In the genomic region with DNA sequence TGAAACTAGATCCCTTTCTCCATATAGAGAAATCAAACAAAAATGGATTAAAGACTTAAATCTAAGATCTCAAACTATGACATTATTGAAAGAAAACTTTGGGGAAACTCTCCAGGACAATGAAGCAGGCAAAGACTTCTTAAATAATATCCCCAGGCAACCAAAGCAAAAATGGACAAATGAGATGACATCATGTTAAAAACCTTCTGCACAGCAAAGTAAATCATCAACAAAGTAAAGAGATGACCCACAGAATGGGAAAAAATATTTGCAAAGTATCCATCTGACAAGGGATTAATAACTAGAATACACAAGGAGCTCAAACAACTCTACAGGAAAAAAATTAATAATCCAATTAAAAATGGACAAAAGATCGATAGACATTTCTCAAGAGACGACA, we compare ENCODE assay signal across 13 cellular contexts.
DNase-seq lines count a peak whose midpoint lies in the region; ATAC-seq and TF ChIP-seq lines count a peak whose summit lies in the region.
"Had no signal": no experiment of that assay in that cellular context is flagged by ENCODE, and none has a peak within 500 bp of the region (broad histone marks: within the 10 kb centered on the region; RNA-seq: fewer than 3 reads in every experiment).

No MANE protein-coding gene starts in this region.

- no peak overlapping the region for H3K4me3 ChIP-seq in AG04449 (ENCODE audit: low read depth, low read length)
- H3K4me3 ChIP-seq in HEK293 (ENCODE audit: low read depth, low read length): no peak overlapping the region
- H3K4me3 ChIP-seq in gastroesophageal sphincter: no peak overlapping the region
- H3K4me3 ChIP-seq: BLaER1 treated with 17β-estradiol and CSF1 and Interleukin-3, amounts not matched to agents 10 nM and 100 nM; GM23338 had no signal

- H3K27ac ChIP-seq in HEK293 (ENCODE audit: extremely low read depth, low read depth, low read length): no peak overlapping the region
- H3K27ac ChIP-seq in gastroesophageal sphincter: no peak overlapping the region
- H3K27ac ChIP-seq: BLaER1 treated with 17β-estradiol and CSF1 and Interleukin-3, amounts not matched to agents 10 nM and 100 nM had no signal

- no peaks in the 10 kb centered on the region for H3K9me3 ChIP-seq in HEK293 (ENCODE audit: control insufficient read depth, insufficient read depth, low read depth, low read length)
- H3K9me3 ChIP-seq in gastroesophageal sphincter: no peaks in the 10 kb centered on the region
- H3K9me3 ChIP-seq: BLaER1 treated with 17β-estradiol and CSF1 and Interleukin-3, amounts not matched to agents 10 nM and 100 nM had no signal

- TF ChIP-seq POLR2A in gastroesophageal sphincter (IDR thresholded peaks at IDR 0.05): no peak

- intact Hi-C loops in activated CD4-positive, alpha-beta T cell treated with anti-CD3 and anti-CD28 coated beads for 36 hours (cut with DNase I, micrococcal nuclease): no loop called here

- H3K36me3 ChIP-seq in HEK293 (ENCODE audit: control insufficient read depth in 2 of 2, insufficient read depth in 1 of 2, low read length in 2 of 2) (peaks cover 0 to 13% of the 10 kb centered on the region in 2 experiments; a peak in 2 of 3 replicates), gastroesophageal sphincter (peaks cover 0 to 67% of the 10 kb centered on the region in 2 donors)

- 91 to 96% methylated on average over 2 of the region's 2 CpGs for WGBS in gastroesophageal sphincter (ENCODE audit: low coverage in 1 of 2), 2 donors

- H3K4me1 ChIP-seq in HEK293 (ENCODE audit: control insufficient read depth, insufficient read depth, low read length) (no peaks in the 10 kb centered on the region), gastroesophageal sphincter (no peaks in the 10 kb centered on the region)
- H3K4me1 ChIP-seq: BLaER1 treated with 17β-estradiol and CSF1 and Interleukin-3, amounts not matched to agents 10 nM and 100 nM had no signal

- DNase-seq in AG04449 (ENCODE audit: low read depth, low spot score) (peak; percentile 3), glomerular visceral epithelial cell (ENCODE audit: extremely low spot score) (peak; percentile 4), mesothelial cell of epicardium (ENCODE audit: low spot score in 2 of 2, unreplicated experiment in 2 of 2) (no peak), inferior parietal cortex (ENCODE audit: extremely low spot score) (no peak)
- DNase-seq in activated CD4-positive, alpha-beta T cell treated with anti-CD3 and anti-CD28 coated beads for 36 hours: no peak
- DNase-seq: 8988T; CD4-positive, CD25-positive, alpha-beta regulatory T cell; DMS53; H7 had no signal

- no peak overlapping the region for H3K4me3 Mint-ChIP-seq in mesothelial cell of epicardium
- H3K4me3 Mint-ChIP-seq in activated CD4-positive, alpha-beta T cell treated with anti-CD3 and anti-CD28 coated beads for 36 hours: no peak overlapping the region
- H3K4me3 Mint-ChIP-seq: CD4-positive, CD25-positive, alpha-beta regulatory T cell; GM23338 had no signal

- H3K36me3 Mint-ChIP-seq in mesothelial cell of epicardium: peaks cover 66% of the 10 kb centered on the region
- peaks cover 33% of the 10 kb centered on the region for H3K36me3 Mint-ChIP-seq in activated CD4-positive, alpha-beta T cell treated with anti-CD3 and anti-CD28 coated beads for 36 hours (ENCODE audit: low read depth)

- peaks cover 36% of the 10 kb centered on the region for H3K9me3 Mint-ChIP-seq in mesothelial cell of epicardium
- H3K9me3 Mint-ChIP-seq in activated CD4-positive, alpha-beta T cell treated with anti-CD3 and anti-CD28 coated beads for 36 hours (ENCODE audit: low read depth): no peaks in the 10 kb centered on the region
- H3K9me3 Mint-ChIP-seq: GM23338 had no signal

- no peaks in the 10 kb centered on the region for H3K27me3 ChIP-seq in gastroesophageal sphincter
- H3K27me3 ChIP-seq: BLaER1 treated with 17β-estradiol and CSF1 and Interleukin-3, amounts not matched to agents 10 nM and 100 nM had no signal

- peak overlapping the region; percentile 9 for H3K27ac Mint-ChIP-seq in mesothelial cell of epicardium
- no peak overlapping the region for H3K27ac Mint-ChIP-seq in activated CD4-positive, alpha-beta T cell treated with anti-CD3 and anti-CD28 coated beads for 36 hours
- H3K27ac Mint-ChIP-seq: CD4-positive, CD25-positive, alpha-beta regulatory T cell; GM23338 had no signal

- peaks cover 4% of the 10 kb centered on the region for H3K4me1 Mint-ChIP-seq in mesothelial cell of epicardium
- peaks cover 8% of the 10 kb centered on the region for H3K4me1 Mint-ChIP-seq in activated CD4-positive, alpha-beta T cell treated with anti-CD3 and anti-CD28 coated beads for 36 hours
- H3K4me1 Mint-ChIP-seq: GM23338 had no signal

- POLR2A ChIA-PET in AG04449 (lab: Yijun Ruan, JAX): no interaction called here
- POLR2A ChIA-PET in HEK293 (lab: Yijun Ruan, JAX): no interaction called here
- POLR2A ChIA-PET in activated CD4-positive, alpha-beta T cell treated with anti-CD3 and anti-CD28 coated beads for 36 hours (lab: Charles Lee): no interaction called here

- no peak for TF ChIP-seq EP300 in gastroesophageal sphincter (IDR thresholded peaks at IDR 0.05)

- H3K27me3 Mint-ChIP-seq in mesothelial cell of epicardium (ENCODE audit: low read depth): no peaks in the 10 kb centered on the region
- no peaks in the 10 kb centered on the region for H3K27me3 Mint-ChIP-seq in activated CD4-positive, alpha-beta T cell treated with anti-CD3 and anti-CD28 coated beads for 36 hours
- H3K27me3 Mint-ChIP-seq: CD4-positive, CD25-positive, alpha-beta regulatory T cell had no signal

- CTCF ChIA-PET in AG04449 (lab: Yijun Ruan, JAX): no interaction called here
- CTCF ChIA-PET in HEK293 (lab: Yijun Ruan, JAX): no interaction called here
- CTCF ChIA-PET in activated CD4-positive, alpha-beta T cell treated with anti-CD3 and anti-CD28 coated beads for 36 hours (lab: Charles Lee): no interaction called here

- TF ChIP-seq CTCF in AG04449 (IDR thresholded peaks at IDR 0.05; ENCODE audit: insufficient read depth, low read length, missing control alignments) (no peak), HEK293 (tag by site-specific recombination; IDR thresholded peaks at IDR 0.05) (no peak), mesothelial cell of epicardium (IDR thresholded peaks at IDR 0.05; ENCODE audit: unreplicated experiment) (no peak), gastroesophageal sphincter (IDR thresholded peaks at IDR 0.05) (no peak)

- no peak for ATAC-seq in gastroesophageal sphincter
- ATAC-seq in activated CD4-positive, alpha-beta T cell treated with anti-CD3 and anti-CD28 coated beads for 36 hours: no peak
- ATAC-seq: GM23338 had no signal

TF ChIP-seq in HEK293, 187 proteins besides CTCF, POLR2A, EP300 and RAD21:
- TF ChIP-seq MEIS1 (CRISPR knock-in tag; IDR thresholded peaks at IDR 0.05; ENCODE audit: borderline replicate concordance): no peak
- TF ChIP-seq, protein P1, sequence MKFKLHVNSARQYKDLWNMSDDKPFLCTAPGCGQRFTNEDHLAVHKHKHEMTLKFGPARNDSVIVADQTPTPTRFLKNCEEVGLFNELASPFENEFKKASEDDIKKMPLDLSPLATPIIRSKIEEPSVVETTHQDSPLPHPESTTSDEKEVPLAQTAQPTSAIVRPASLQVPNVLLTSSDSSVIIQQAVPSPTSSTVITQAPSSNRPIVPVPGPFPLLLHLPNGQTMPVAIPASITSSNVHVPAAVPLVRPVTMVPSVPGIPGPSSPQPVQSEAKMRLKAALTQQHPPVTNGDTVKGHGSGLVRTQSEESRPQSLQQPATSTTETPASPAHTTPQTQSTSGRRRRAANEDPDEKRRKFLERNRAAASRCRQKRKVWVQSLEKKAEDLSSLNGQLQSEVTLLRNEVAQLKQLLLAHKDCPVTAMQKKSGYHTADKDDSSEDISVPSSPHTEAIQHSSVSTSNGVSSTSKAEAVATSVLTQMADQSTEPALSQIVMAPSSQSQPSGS (tag by site-specific recombination; IDR thresholded peaks at IDR 0.05; ENCODE audit: low read depth): peak; percentile 52

Comparison
In these comparisons a context has a peak if more than half of its experiments do, and no peak if none do; other contexts are left out.
1. DNase-seq: peak in AG04449 (single experiment) and glomerular visceral epithelial cell (single experiment); none in mesothelial cell of epicardium (0 of 2), activated CD4-positive, alpha-beta T cell treated with anti-CD3 and anti-CD28 coated beads for 36 hours (single experiment) and inferior parietal cortex (single experiment).